2 cellular contexts compared by ENCODE assay signal in the genomic region with DNA sequence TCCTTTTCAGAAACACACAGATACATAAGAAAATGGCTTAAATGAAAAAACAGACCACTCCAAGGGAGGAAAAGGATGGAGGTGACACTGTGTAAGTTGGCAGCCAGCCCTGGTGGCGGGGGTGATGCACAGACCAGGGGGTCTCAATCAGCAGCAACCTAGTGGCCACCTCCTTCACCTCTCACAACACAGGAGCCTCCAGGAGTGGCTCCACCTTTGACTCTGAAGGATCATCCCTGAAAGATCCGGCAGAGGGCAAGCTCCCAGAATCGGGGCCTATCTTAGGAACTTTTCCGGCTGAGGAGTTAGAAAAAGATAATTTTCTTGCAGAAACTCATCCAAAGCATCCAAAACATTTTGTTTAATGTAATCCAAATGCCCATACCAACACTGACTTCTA.
TF ChIP-seq lines count a peak whose summit lies in the region.

No MANE protein-coding gene starts in this region.

TF ChIP-seq in GM23338, 12 proteins besides CTCF, POLR2A, EP300 and RAD21 (continues in another document):
- no peak for TF ChIP-seq CREB1 (CRISPR knock-in tag; IDR thresholded peaks at IDR 0.05; ENCODE audit: low read depth)
- no peak for TF ChIP-seq ZNF114 (CRISPR knock-in tag; IDR thresholded peaks at IDR 0.05)
- TF ChIP-seq, protein P1, sequence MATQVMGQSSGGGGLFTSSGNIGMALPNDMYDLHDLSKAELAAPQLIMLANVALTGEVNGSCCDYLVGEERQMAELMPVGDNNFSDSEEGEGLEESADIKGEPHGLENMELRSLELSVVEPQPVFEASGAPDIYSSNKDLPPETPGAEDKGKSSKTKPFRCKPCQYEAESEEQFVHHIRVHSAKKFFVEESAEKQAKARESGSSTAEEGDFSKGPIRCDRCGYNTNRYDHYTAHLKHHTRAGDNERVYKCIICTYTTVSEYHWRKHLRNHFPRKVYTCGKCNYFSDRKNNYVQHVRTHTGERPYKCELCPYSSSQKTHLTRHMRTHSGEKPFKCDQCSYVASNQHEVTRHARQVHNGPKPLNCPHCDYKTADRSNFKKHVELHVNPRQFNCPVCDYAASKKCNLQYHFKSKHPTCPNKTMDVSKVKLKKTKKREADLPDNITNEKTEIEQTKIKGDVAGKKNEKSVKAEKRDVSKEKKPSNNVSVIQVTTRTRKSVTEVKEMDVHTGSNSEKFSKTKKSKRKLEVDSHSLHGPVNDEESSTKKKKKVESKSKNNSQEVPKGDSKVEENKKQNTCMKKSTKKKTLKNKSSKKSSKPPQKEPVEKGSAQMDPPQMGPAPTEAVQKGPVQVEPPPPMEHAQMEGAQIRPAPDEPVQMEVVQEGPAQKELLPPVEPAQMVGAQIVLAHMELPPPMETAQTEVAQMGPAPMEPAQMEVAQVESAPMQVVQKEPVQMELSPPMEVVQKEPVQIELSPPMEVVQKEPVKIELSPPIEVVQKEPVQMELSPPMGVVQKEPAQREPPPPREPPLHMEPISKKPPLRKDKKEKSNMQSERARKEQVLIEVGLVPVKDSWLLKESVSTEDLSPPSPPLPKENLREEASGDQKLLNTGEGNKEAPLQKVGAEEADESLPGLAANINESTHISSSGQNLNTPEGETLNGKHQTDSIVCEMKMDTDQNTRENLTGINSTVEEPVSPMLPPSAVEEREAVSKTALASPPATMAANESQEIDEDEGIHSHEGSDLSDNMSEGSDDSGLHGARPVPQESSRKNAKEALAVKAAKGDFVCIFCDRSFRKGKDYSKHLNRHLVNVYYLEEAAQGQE (IDR thresholded peaks at IDR 0.05; ENCODE audit: unreplicated experiment): no peak
- TF ChIP-seq POLR2AphosphoS5 (IDR thresholded peaks at IDR 0.05; ENCODE audit: low read depth): no peak
- TF ChIP-seq, protein P2, sequence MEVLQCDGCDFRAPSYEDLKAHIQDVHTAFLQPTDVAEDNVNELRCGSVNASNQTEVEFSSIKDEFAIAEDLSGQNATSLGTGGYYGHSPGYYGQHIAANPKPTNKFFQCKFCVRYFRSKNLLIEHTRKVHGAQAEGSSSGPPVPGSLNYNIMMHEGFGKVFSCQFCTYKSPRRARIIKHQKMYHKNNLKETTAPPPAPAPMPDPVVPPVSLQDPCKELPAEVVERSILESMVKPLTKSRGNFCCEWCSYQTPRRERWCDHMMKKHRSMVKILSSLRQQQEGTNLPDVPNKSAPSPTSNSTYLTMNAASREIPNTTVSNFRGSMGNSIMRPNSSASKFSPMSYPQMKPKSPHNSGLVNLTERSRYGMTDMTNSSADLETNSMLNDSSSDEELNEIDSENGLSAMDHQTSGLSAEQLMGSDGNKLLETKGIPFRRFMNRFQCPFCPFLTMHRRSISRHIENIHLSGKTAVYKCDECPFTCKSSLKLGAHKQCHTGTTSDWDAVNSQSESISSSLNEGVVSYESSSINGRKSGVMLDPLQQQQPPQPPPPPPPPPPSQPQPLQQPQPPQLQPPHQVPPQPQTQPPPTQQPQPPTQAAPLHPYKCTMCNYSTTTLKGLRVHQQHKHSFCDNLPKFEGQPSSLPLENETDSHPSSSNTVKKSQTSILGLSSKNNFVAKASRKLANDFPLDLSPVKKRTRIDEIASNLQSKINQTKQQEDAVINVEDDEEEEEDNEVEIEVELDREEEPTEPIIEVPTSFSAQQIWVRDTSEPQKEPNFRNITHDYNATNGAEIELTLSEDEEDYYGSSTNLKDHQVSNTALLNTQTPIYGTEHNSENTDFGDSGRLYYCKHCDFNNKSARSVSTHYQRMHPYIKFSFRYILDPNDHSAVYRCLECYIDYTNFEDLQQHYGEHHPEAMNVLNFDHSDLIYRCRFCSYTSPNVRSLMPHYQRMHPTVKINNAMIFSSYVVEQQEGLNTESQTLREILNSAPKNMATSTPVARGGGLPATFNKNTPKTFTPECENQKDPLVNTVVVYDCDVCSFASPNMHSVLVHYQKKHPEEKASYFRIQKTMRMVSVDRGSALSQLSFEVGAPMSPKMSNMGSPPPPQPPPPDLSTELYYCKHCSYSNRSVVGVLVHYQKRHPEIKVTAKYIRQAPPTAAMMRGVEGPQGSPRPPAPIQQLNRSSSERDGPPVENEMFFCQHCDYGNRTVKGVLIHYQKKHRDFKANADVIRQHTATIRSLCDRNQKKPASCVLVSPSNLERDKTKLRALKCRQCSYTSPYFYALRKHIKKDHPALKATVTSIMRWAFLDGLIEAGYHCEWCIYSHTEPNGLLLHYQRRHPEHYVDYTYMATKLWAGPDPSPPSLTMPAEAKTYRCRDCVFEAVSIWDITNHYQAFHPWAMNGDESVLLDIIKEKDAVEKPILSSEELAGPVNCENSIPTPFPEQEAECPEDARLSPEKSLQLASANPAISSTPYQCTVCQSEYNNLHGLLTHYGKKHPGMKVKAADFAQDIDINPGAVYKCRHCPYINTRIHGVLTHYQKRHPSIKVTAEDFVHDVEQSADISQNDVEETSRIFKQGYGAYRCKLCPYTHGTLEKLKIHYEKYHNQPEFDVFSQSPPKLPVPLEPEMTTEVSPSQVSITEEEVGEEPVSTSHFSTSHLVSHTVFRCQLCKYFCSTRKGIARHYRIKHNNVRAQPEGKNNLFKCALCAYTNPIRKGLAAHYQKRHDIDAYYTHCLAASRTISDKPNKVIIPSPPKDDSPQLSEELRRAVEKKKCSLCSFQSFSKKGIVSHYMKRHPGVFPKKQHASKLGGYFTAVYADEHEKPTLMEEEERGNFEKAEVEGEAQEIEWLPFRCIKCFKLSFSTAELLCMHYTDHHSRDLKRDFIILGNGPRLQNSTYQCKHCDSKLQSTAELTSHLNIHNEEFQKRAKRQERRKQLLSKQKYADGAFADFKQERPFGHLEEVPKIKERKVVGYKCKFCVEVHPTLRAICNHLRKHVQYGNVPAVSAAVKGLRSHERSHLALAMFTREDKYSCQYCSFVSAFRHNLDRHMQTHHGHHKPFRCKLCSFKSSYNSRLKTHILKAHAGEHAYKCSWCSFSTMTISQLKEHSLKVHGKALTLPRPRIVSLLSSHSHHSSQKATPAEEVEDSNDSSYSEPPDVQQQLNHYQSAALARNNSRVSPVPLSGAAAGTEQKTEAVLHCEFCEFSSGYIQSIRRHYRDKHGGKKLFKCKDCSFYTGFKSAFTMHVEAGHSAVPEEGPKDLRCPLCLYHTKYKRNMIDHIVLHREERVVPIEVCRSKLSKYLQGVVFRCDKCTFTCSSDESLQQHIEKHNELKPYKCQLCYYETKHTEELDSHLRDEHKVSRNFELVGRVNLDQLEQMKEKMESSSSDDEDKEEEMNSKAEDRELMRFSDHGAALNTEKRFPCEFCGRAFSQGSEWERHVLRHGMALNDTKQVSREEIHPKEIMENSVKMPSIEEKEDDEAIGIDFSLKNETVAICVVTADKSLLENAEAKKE (CRISPR knock-in tag; IDR thresholded peaks at IDR 0.05): no peak
- no peak for TF ChIP-seq STAT1 (IDR thresholded peaks at IDR 0.05; ENCODE audit: unreplicated experiment)
- no peak for TF ChIP-seq EZH2 (IDR thresholded peaks at IDR 0.05; ENCODE audit: low read depth, unreplicated experiment)
- TF ChIP-seq, protein P3, sequence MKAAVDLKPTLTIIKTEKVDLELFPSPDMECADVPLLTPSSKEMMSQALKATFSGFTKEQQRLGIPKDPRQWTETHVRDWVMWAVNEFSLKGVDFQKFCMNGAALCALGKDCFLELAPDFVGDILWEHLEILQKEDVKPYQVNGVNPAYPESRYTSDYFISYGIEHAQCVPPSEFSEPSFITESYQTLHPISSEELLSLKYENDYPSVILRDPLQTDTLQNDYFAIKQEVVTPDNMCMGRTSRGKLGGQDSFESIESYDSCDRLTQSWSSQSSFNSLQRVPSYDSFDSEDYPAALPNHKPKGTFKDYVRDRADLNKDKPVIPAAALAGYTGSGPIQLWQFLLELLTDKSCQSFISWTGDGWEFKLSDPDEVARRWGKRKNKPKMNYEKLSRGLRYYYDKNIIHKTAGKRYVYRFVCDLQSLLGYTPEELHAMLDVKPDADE (IDR thresholded peaks at IDR 0.05): no peak
- TF ChIP-seq EZH2phosphoT487 (IDR thresholded peaks at IDR 0.05; ENCODE audit: unreplicated experiment): no peak
- no peak for TF ChIP-seq NANOG (IDR thresholded peaks at IDR 0.05; ENCODE audit: borderline replicate concordance)

TF ChIP-seq in H1, 55 proteins besides CTCF, POLR2A, EP300 and RAD21:
- TF ChIP-seq, protein P4, sequence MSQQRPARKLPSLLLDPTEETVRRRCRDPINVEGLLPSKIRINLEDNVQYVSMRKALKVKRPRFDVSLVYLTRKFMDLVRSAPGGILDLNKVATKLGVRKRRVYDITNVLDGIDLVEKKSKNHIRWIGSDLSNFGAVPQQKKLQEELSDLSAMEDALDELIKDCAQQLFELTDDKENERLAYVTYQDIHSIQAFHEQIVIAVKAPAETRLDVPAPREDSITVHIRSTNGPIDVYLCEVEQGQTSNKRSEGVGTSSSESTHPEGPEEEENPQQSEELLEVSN (IDR thresholded peaks at IDR 0.05): no peak
- no peak for TF ChIP-seq CHD2 (IDR thresholded peaks at IDR 0.05; ENCODE audit: low read length)
- no peak for TF ChIP-seq ASH2L (IDR thresholded peaks at IDR 0.05; ENCODE audit: low read length)
- no peak for TF ChIP-seq NANOG (IDR thresholded peaks at IDR 0.05; ENCODE audit: insufficient read depth, low read depth, low read length, poor library complexity, severe bottlenecking)
- no peak for TF ChIP-seq ZNF274 (IDR thresholded peaks at IDR 0.05; ENCODE audit: borderline replicate concordance, extremely low read depth, low read length)
- TF ChIP-seq, protein P5, sequence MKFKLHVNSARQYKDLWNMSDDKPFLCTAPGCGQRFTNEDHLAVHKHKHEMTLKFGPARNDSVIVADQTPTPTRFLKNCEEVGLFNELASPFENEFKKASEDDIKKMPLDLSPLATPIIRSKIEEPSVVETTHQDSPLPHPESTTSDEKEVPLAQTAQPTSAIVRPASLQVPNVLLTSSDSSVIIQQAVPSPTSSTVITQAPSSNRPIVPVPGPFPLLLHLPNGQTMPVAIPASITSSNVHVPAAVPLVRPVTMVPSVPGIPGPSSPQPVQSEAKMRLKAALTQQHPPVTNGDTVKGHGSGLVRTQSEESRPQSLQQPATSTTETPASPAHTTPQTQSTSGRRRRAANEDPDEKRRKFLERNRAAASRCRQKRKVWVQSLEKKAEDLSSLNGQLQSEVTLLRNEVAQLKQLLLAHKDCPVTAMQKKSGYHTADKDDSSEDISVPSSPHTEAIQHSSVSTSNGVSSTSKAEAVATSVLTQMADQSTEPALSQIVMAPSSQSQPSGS (IDR thresholded peaks at IDR 0.05; ENCODE audit: low read length): no peak
- TF ChIP-seq MAFK (IDR thresholded peaks at IDR 0.05; ENCODE audit: low read depth, low read length): no peak
- TF ChIP-seq RXRA (IDR thresholded peaks at IDR 0.05; ENCODE audit: insufficient read depth, low read depth, low read length): no peak
- no peak for TF ChIP-seq EZH2 (IDR thresholded peaks at IDR 0.05; ENCODE audit: low read depth, low read length, severe bottlenecking)
- TF ChIP-seq FOSL1 (IDR thresholded peaks at IDR 0.05; ENCODE audit: insufficient read depth, low read depth, low read length): no peak
- TF ChIP-seq CREB1 (IDR thresholded peaks at IDR 0.05): no peak
- TF ChIP-seq TBP (IDR thresholded peaks at IDR 0.05; ENCODE audit: low read depth, low read length): no peak
- TF ChIP-seq POLR2AphosphoS5 (IDR thresholded peaks at IDR 0.05; ENCODE audit: low read depth, low read length): no peak
- TF ChIP-seq, protein P6, sequence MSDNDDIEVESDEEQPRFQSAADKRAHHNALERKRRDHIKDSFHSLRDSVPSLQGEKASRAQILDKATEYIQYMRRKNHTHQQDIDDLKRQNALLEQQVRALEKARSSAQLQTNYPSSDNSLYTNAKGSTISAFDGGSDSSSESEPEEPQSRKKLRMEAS (IDR thresholded peaks at IDR 0.05): no peak
- TF ChIP-seq SP4 (IDR thresholded peaks at IDR 0.05; ENCODE audit: low read length): no peak
- no peak for TF ChIP-seq KDM4A (IDR thresholded peaks at IDR 0.05; ENCODE audit: low read depth, low read length, severe bottlenecking)
- TF ChIP-seq CTBP2 (IDR thresholded peaks at IDR 0.05; ENCODE audit: borderline replicate concordance, insufficient read depth, insufficient read length, low read length): no peak
